ENCODE assay signal across 27 cellular contexts in genomic region chr22:41124086-41124485, GRCh38.
"Had no signal": no experiment of that assay in that cellular context is flagged by ENCODE, and none has a peak within 500 bp of the region (broad histone marks: within the 10 kb centered on the region; RNA-seq: fewer than 3 reads in every experiment).

No MANE protein-coding gene starts in this region.

- H3K4me3 Mint-ChIP-seq: dendritic cell treated with granulocyte-macrophage colony-stimulating factor and Interleukin-4, amounts not matched to agents 40 ng/mL and 50 ng/mL, for 4 days; endodermal cell; mesothelial cell of epicardium; stimulated activated memory B cell treated with anti-CD40 and anti-IgM and Interleukin-4, amounts not matched to agents 10 μg/mL and 1 μg/mL and 100 μg/mL, for 72 hours; type B pancreatic cell had no signal

- FAIRE-seq: islet of Langerhans, pancreas had no signal

- ATAC-seq: foreskin keratinocyte; gastroesophageal sphincter; heart left ventricle; left colon; left ventricle myocardium superior; lower lobe of right lung; mucosa of descending colon; naive thymus-derived CD4-positive, alpha-beta T cell; pancreas; sciatic nerve; stimulated activated memory B cell treated with anti-CD40 and anti-IgM and Interleukin-4, amounts not matched to agents 10 μg/mL and 1 μg/mL and 100 μg/mL, for 72 hours; stimulated activated naive CD8-positive, alpha-beta T cell treated with anti-CD3 and anti-CD28 coated beads, Interleukin-15, Interleukin-2, amounts not matched to agents 100 U/mL and 50 U/mL, for 24 hours had no signal

- H3K4me3 ChIP-seq: colonic mucosa, esophagus muscularis mucosa, gastroesophageal sphincter, heart left ventricle, hepatocyte, lower lobe of right lung, mucosa of descending colon, pancreas, testis, tibial artery had no signal

- H3K9me3 ChIP-seq: colonic mucosa, esophagus muscularis mucosa, gastroesophageal sphincter, heart left ventricle, lower lobe of right lung, mucosa of descending colon, pancreas, testis, tibial artery had no signal

- H3K27ac ChIP-seq: colonic mucosa, esophagus muscularis mucosa, foreskin keratinocyte, gastroesophageal sphincter, heart left ventricle, hepatocyte, lower lobe of right lung, pancreas, testis, tibial artery had no signal

- H2AFZ ChIP-seq: hepatocyte had no signal

- H3K4me2 ChIP-seq: hepatocyte had no signal

- H3K27me3 ChIP-seq: colonic mucosa, esophagus muscularis mucosa, foreskin keratinocyte, gastroesophageal sphincter, heart left ventricle, hepatocyte, pancreas, testis, tibial artery had no signal

- H3K4me1 Mint-ChIP-seq: endodermal cell had no signal

- H3K27ac Mint-ChIP-seq: dendritic cell treated with granulocyte-macrophage colony-stimulating factor and Interleukin-4, amounts not matched to agents 40 ng/mL and 50 ng/mL, for 4 days; stimulated activated memory B cell treated with anti-CD40 and anti-IgM and Interleukin-4, amounts not matched to agents 10 μg/mL and 1 μg/mL and 100 μg/mL, for 72 hours; type B pancreatic cell had no signal

- H3K4me1 ChIP-seq: colonic mucosa, lower lobe of right lung, pancreas, testis, tibial artery had no signal

- DNase-seq: colonic mucosa; effector CD8-positive, alpha-beta T cell; endodermal cell; foreskin keratinocyte; heart left ventricle; kidney glomerular epithelial cell; left colon; left ventricle myocardium superior; lower lobe of right lung; mesenchymal stem cell; mucosa of descending colon; naive thymus-derived CD4-positive, alpha-beta T cell; pancreas; stimulated activated CD4-positive, alpha-beta T cell treated with anti-CD3 and anti-CD28 coated beads, Interleukin-4, amount 100 ng/mL, for 4 hours; stimulated activated naive CD8-positive, alpha-beta T cell treated with anti-CD3 and anti-CD28 coated beads, Interleukin-15, Interleukin-2, amounts not matched to agents 100 U/mL and 50 U/mL, for 24 hours; substantia nigra; testis; tibial artery had no signal

- H3K27me3 Mint-ChIP-seq: dendritic cell treated with granulocyte-macrophage colony-stimulating factor and Interleukin-4, amounts not matched to agents 40 ng/mL and 50 ng/mL, for 4 days; naive thymus-derived CD4-positive, alpha-beta T cell; stimulated activated memory B cell treated with anti-CD40 and anti-IgM and Interleukin-4, amounts not matched to agents 10 μg/mL and 1 μg/mL and 100 μg/mL, for 72 hours; type B pancreatic cell had no signal

- H3K9me3 Mint-ChIP-seq: dendritic cell treated with granulocyte-macrophage colony-stimulating factor and Interleukin-4, amounts not matched to agents 40 ng/mL and 50 ng/mL, for 4 days; endodermal cell; mesothelial cell of epicardium; naive thymus-derived CD4-positive, alpha-beta T cell; stimulated activated memory B cell treated with anti-CD40 and anti-IgM and Interleukin-4, amounts not matched to agents 10 μg/mL and 1 μg/mL and 100 μg/mL, for 72 hours; type B pancreatic cell had no signal
